Comparison of ENCODE assay signal across 15 cellular contexts in the genomic region with DNA sequence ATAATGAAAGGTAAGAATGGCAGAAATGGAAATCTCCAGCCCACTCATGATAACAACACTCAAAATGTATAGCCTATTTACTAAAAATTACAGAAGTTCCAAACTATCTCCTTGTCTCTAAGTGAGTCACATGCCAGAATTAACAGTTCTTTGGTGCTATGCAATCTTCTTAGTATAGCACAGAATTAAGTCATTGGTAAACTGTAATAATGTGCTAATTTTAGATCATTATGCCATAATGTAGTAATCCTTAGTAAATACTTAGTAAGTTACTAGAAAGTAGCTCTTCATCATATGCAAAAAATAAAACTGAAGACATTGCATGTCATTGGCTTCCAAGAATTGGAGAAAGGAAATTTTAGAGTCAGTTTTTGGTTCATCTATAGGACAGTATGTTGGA. TPM values are rescaled to one million over a fixed set of nuclear protein-coding genes. Genes with fewer than 3 reads are reported as not detected.
DNase-seq lines count a peak whose midpoint lies in the region; TF ChIP-seq lines count a peak whose summit lies in the region.
"Had no signal": no experiment of that assay in that cellular context is flagged by ENCODE, and none has a peak within 500 bp of the region (broad histone marks: within the 10 kb centered on the region; RNA-seq: fewer than 3 reads in every experiment).

No MANE protein-coding gene starts in this region.

- H3K27ac ChIP-seq in DOHH2 (ENCODE audit: low read depth, low read length) (0 out of 2 replicates have a peak overlapping the region, but pooled peaks have one; percentile 33), adrenal gland (peak overlapping the region in 1 of 5 donors; percentile 14), brain microvascular endothelial cell (no peak overlapping the region)
- H3K27ac ChIP-seq: esophagus muscularis mucosa, vagina had no signal

- TF ChIP-seq POLR2A in adrenal gland (IDR thresholded peaks at IDR 0.05): no peak

- H3K36me3 ChIP-seq in DOHH2 (ENCODE audit: control insufficient read depth, low read length) (peaks cover 89% of the 10 kb centered on the region), adrenal gland (replicated peaks in 1 of 2) (no peaks in the 10 kb centered on the region), brain microvascular endothelial cell (replicated peaks) (no peaks in the 10 kb centered on the region)
- H3K36me3 ChIP-seq: esophagus muscularis mucosa, vagina had no signal

- H3K4me1 ChIP-seq in DOHH2 (ENCODE audit: control insufficient read depth, low read length) (peaks cover 91% of the 10 kb centered on the region), adrenal gland (replicated peaks in 1 of 2) (peaks cover 0 to 15% of the 10 kb centered on the region in 2 donors)

- peaks cover 12% of the 10 kb centered on the region for H3K9me3 Mint-ChIP-seq in activated naive CD8-positive, alpha-beta T cell treated with anti-CD3 and anti-CD28 coated beads for 36 hours

- peak overlapping the region; percentile 54; the same call in 1 of the 2 replicates for H3K4me3 ChIP-seq in DOHH2 (ENCODE audit: low read length)
- no peak overlapping the region for H3K4me3 ChIP-seq in adrenal gland
- no peak overlapping the region for H3K4me3 ChIP-seq in brain microvascular endothelial cell (ENCODE audit: low read depth, low read length)
- H3K4me3 ChIP-seq: esophagus muscularis mucosa, vagina had no signal

- peak overlapping the region; percentile 90 for H3K27ac Mint-ChIP-seq in activated naive CD8-positive, alpha-beta T cell treated with anti-CD3 and anti-CD28 coated beads for 36 hours
- H3K27ac Mint-ChIP-seq: activated naive CD8-positive, alpha-beta T cell treated with anti-CD3 and anti-CD28 coated beads, Interleukin-2, amount 10 ng/mL, durations not matched to agents 7 days and 5 days; progenitor cell of endocrine pancreas had no signal

- in situ Hi-C loops in brain microvascular endothelial cell (cut with HindIII; ENCODE audit: low pct_ligation_motif_present, low sequenced_read_pairs): no loop called here

- peaks cover 16% of the 10 kb centered on the region for H4K20me1 ChIP-seq in DOHH2 (ENCODE audit: control insufficient read depth, insufficient read depth, low read depth, low read length)

- peak overlapping the region; percentile 100 for H3K4me2 ChIP-seq in DOHH2 (ENCODE audit: low read length)

- H3K36me3 Mint-ChIP-seq in activated naive CD8-positive, alpha-beta T cell treated with anti-CD3 and anti-CD28 coated beads for 36 hours: peaks cover 92% of the 10 kb centered on the region

- H3K9me3 ChIP-seq in DOHH2 (ENCODE audit: control insufficient read depth, insufficient read depth, low read length): no peaks in the 10 kb centered on the region
- no peaks in the 10 kb centered on the region for H3K9me3 ChIP-seq in adrenal gland (replicated peaks in 1 of 3)
- H3K9me3 ChIP-seq: esophagus muscularis mucosa, vagina had no signal

- DNase-seq in M059J (ENCODE audit: low read depth) (peak; percentile 20), myocyte (ENCODE audit: low read depth) (peak; percentile 74), adrenal gland (no peak), AG20443 (ENCODE audit: low spot score) (no peak), Ammon's horn (ENCODE audit: low spot score) (no peak), brain microvascular endothelial cell (no peak)
- DNase-seq in activated naive CD8-positive, alpha-beta T cell treated with anti-CD3 and anti-CD28 coated beads for 36 hours: no peak
- DNase-seq: activated naive CD8-positive, alpha-beta T cell treated with anti-CD3 and anti-CD28 coated beads, Interleukin-2, amount 10 ng/mL, durations not matched to agents 7 days and 5 days; DMS79 treated with DMSO at 0.1 percent for 48 hours; NCI-H1092; NCI-H748 treated with DMSO at 0.1 percent for 48 hours had no signal

- no peaks in the 10 kb centered on the region for H3K27me3 ChIP-seq in DOHH2 (ENCODE audit: control insufficient read depth, low read length)
- H3K27me3 ChIP-seq in adrenal gland: no peaks in the 10 kb centered on the region
- no peaks in the 10 kb centered on the region for H3K27me3 ChIP-seq in brain microvascular endothelial cell (replicated peaks)
- H3K27me3 ChIP-seq: esophagus muscularis mucosa, vagina had no signal

- peaks cover 18% of the 10 kb centered on the region for H3F3A ChIP-seq in DOHH2 (ENCODE audit: control insufficient read depth, insufficient read depth)

- peaks cover 97% of the 10 kb centered on the region for H3K79me2 ChIP-seq in DOHH2 (ENCODE audit: control insufficient read depth, low read length)

- H3K9me2 ChIP-seq in DOHH2 (replicated peaks; ENCODE audit: control insufficient read depth, low read length): no peaks in the 10 kb centered on the region

- H3K4me3 Mint-ChIP-seq in activated naive CD8-positive, alpha-beta T cell treated with anti-CD3 and anti-CD28 coated beads for 36 hours: peak overlapping the region; percentile 41
- H3K4me3 Mint-ChIP-seq: activated naive CD8-positive, alpha-beta T cell treated with anti-CD3 and anti-CD28 coated beads, Interleukin-2, amount 10 ng/mL, durations not matched to agents 7 days and 5 days had no signal

- TF ChIP-seq CTCF in DOHH2 (IDR thresholded peaks at IDR 0.05; ENCODE audit: low read depth, low read length, poor library complexity, severe bottlenecking): no peak
- TF ChIP-seq CTCF in adrenal gland (IDR thresholded peaks at IDR 0.05): no peak
- TF ChIP-seq CTCF in brain microvascular endothelial cell (IDR thresholded peaks at IDR 0.05; ENCODE audit: low read depth, low read length, missing control alignments): no peak

- intact Hi-C loops in adrenal gland (cut with DNase I): no loop called here

- H3K27me3 Mint-ChIP-seq in activated naive CD8-positive, alpha-beta T cell treated with anti-CD3 and anti-CD28 coated beads for 36 hours: no peaks in the 10 kb centered on the region
- H3K27me3 Mint-ChIP-seq: activated naive CD8-positive, alpha-beta T cell treated with anti-CD3 and anti-CD28 coated beads, Interleukin-2, amount 10 ng/mL, durations not matched to agents 7 days and 5 days; progenitor cell of endocrine pancreas had no signal

- peaks cover 87% of the 10 kb centered on the region for H3K4me1 Mint-ChIP-seq in activated naive CD8-positive, alpha-beta T cell treated with anti-CD3 and anti-CD28 coated beads for 36 hours

RNA-seq across cellular contexts. Expression of a gene that starts 39.9 kb away (rescaled TPM):
- 184 and 189 TPM in 2 replicates for total RNA-seq in M059J (2014; rRNA removed; shearing (Covaris generic))
- 10 to 100 TPM; 84.7 to 85.2 TPM for total RNA-seq in activated naive CD8-positive, alpha-beta T cell treated with anti-CD3 and anti-CD28 coated beads for 36 hours
- total RNA-seq in myocyte (58.7 and 74.2 TPM in 2 replicates), adrenal gland (100 to 1,000 TPM in 2 of 8 donors, 10 to 100 TPM in 6; 56.5 to 108 (median 82.9) TPM)
- 29.4 TPM for polyA plus RNA-seq in myocyte (2012)
- polyA plus RNA-seq in adrenal gland: 10 to 100 TPM; 24.2 to 60.6 (median 37.6) TPM

Comparison
In these comparisons a context has a peak if more than half of its experiments do, and no peak if none do; other contexts are left out.
1. DNase-seq: peak in M059J (single experiment) and myocyte (single experiment); none in activated naive CD8-positive, alpha-beta T cell treated with anti-CD3 and anti-CD28 coated beads for 36 hours (single experiment), adrenal gland (0 of 7), AG20443 (single experiment), Ammon's horn (single experiment) and brain microvascular endothelial cell (single experiment).